ENCODE assay signal across 18 cellular contexts in genomic region chr9:99025616-99026270, GRCh38.
"Had no signal": no experiment of that assay in that cellular context is flagged by ENCODE, and none has a peak within 500 bp of the region (broad histone marks: within the 10 kb centered on the region; RNA-seq: fewer than 3 reads in every experiment).

No MANE protein-coding gene starts in this region.

- H3K4me3 ChIP-seq: breast epithelium, esophagus muscularis mucosa, mucosa of descending colon, psoas muscle, spleen had no signal

- H3K4me1 ChIP-seq: breast epithelium, spleen had no signal

- H3K27me3 ChIP-seq: breast epithelium, esophagus muscularis mucosa, spleen had no signal

- H3K36me3 ChIP-seq: breast epithelium, spleen had no signal

- DNase-seq: activated CD4-positive, alpha-beta memory T cell treated with anti-CD3 and anti-CD28 coated beads for 36 hours; activated CD4-positive, alpha-beta T cell treated with anti-CD3 and anti-CD28 coated beads for 1 hour; activated effector memory CD4-positive, alpha-beta T cell treated with Interleukin-2 at 50 U/mL for 16 hours; activated T-cell treated with anti-CD3 and anti-CD28 coated beads for 4 hours; anterior cingulate cortex; glutamatergic neuron; left colon; mammary epithelial cell; mucosa of descending colon; psoas muscle; spleen; stimulated activated CD4-positive, alpha-beta T cell treated with anti-CD3 and anti-CD28 coated beads, Interleukin-2, amount 100 ng/mL, for 24 hours; stimulated activated naive CD8-positive, alpha-beta T cell treated with anti-CD3 and anti-CD28 coated beads, Interleukin-15, Interleukin-2, amounts not matched to agents 100 U/mL and 50 U/mL, for 24 hours had no signal

- H3K9me3 Mint-ChIP-seq: activated CD4-positive, alpha-beta memory T cell treated with anti-CD3 and anti-CD28 coated beads for 36 hours; nephron had no signal

- H3K36me3 Mint-ChIP-seq: activated CD4-positive, alpha-beta memory T cell treated with anti-CD3 and anti-CD28 coated beads for 36 hours; activated naive CD8-positive, alpha-beta T cell had no signal

- H3K9me3 ChIP-seq: breast epithelium, esophagus muscularis mucosa, mucosa of descending colon, psoas muscle, spleen had no signal

- H3K27ac Mint-ChIP-seq: activated CD4-positive, alpha-beta memory T cell treated with anti-CD3 and anti-CD28 coated beads for 36 hours; activated naive CD8-positive, alpha-beta T cell; nephron had no signal

- H3K27ac ChIP-seq: psoas muscle, spleen had no signal

- H3K4me3 Mint-ChIP-seq: activated CD4-positive, alpha-beta memory T cell treated with anti-CD3 and anti-CD28 coated beads for 36 hours; activated naive CD8-positive, alpha-beta T cell; nephron had no signal

- H3K27me3 Mint-ChIP-seq: activated CD4-positive, alpha-beta memory T cell treated with anti-CD3 and anti-CD28 coated beads for 36 hours; activated naive CD8-positive, alpha-beta T cell had no signal

- ATAC-seq: left colon; mucosa of descending colon; psoas muscle; sciatic nerve; stimulated activated naive CD8-positive, alpha-beta T cell treated with anti-CD3 and anti-CD28 coated beads, Interleukin-15, Interleukin-2, amounts not matched to agents 100 U/mL and 50 U/mL, for 24 hours had no signal
